6 cellular contexts compared by ENCODE assay signal in the genomic region with DNA sequence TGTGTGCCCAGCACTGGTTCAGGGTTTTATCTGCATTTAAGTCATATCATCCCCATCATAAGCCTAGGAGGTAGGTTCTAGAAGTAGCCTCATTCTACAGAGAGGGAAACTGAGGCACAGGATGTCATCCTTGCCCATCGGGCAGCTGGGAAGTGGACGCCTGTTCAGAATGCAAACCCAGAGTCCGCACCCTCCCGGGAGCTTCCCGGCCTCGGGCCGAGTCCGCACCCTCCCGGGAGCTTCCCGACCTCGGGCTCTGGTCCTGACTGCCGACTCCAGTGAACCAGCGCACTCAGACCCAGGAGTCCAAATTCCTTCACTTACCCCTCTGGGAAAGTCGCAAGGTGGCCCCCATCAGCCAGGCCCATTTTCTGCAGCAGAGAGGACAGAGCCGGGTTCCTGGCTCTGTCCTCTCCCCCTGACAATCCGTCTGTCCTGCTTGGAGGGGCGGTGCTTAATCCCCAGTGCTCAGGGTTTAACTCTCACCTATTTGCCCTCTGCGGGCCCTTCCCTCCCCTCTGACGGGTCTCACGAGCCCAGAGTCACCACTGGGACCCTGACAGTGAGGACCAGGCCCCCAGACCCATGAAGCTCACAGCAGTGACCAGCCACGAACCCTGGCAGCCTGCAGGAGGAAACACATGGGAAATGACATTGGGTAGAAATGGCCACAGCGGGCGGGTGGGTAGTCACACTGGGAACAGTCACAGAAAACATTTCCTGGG.
"Had no signal": no experiment of that assay in that cellular context is flagged by ENCODE, and none has a peak within 500 bp of the region (broad histone marks: within the 10 kb centered on the region; RNA-seq: fewer than 3 reads in every experiment).

No MANE protein-coding gene starts in this region.

- H3K4me1 Mint-ChIP-seq: IgD-negative memory B cell had no signal

- H3K4me1 ChIP-seq: HAP-1 had no signal

- H3K27ac Mint-ChIP-seq: HFFc6, IgD-negative memory B cell had no signal

- H3K27ac ChIP-seq: GM23248, HL-60 had no signal

- H2AFZ ChIP-seq: GM23248 had no signal

- H3K9me3 ChIP-seq: HAP-1 had no signal

- H3K9me3 Mint-ChIP-seq: IgD-negative memory B cell had no signal

- H3K9ac ChIP-seq: GM23248 had no signal

- DNase-seq: GM23248, GOT3, HFFc6 had no signal

- H3K36me3 ChIP-seq: HAP-1 had no signal

- H3K4me3 ChIP-seq: GM23248, HAP-1 had no signal

- H3K36me3 Mint-ChIP-seq: IgD-negative memory B cell had no signal

- H3K4me3 Mint-ChIP-seq: HFFc6, IgD-negative memory B cell had no signal
